Comparison of ENCODE assay signal across 13 cellular contexts in the genomic region with DNA sequence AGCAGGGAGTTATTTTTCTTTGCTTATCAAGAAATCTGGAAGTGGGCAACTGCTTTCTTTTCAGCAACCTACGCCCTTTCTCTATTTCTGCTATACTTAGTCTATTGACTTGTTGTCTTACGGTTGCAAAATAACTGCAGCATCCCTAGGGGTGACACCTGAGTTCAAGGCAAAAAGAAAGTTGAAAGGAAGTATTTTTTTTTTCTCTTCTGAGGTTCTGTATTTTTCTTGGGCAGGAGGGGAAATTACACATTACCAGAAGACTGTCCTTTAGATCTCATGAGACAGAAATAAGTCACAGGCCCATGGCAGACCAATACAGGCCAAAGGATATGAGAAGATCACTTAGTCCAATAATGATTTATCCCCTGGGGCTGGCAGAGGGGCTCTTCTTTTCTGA.
DNase-seq lines count a peak whose midpoint lies in the region; ATAC-seq and TF ChIP-seq lines count a peak whose summit lies in the region.
"Had no signal": no experiment of that assay in that cellular context is flagged by ENCODE, and none has a peak within 500 bp of the region (broad histone marks: within the 10 kb centered on the region; RNA-seq: fewer than 3 reads in every experiment).

No MANE protein-coding gene starts in this region.

- TF ChIP-seq POLR2A in uterus (IDR thresholded peaks at IDR 0.05), result no peak

- no peak for DNase-seq in activated naive CD8-positive, alpha-beta T cell treated with anti-CD3 and anti-CD28 coated beads for 36 hours
- DNase-seq in CD14-positive monocyte (ENCODE audit: low spot score) (no peak), NCI-H446 (lab: John Stamatoyannopoulos, UW) (no peak), uterus (no peak), foreskin melanocyte (no peak)
- DNase-seq: activated naive CD4-positive, alpha-beta T cell treated with anti-CD3 and anti-CD28 coated beads, Interleukin-2, amount 50 U/mL, for 16 hours; glutamatergic neuron; RPMI8226; stimulated activated CD4-positive, alpha-beta T cell treated with anti-CD3 and anti-CD28 coated beads, Interleukin-1b, Interleukin-23, amount 100 ng/mL, for 48 hours had no signal

- no peak for TF ChIP-seq CTCF in CD14-positive monocyte (IDR thresholded peaks at IDR 0.05)
- TF ChIP-seq CTCF in uterus (IDR thresholded peaks at IDR 0.05), result no peak

- no peaks in the 10 kb centered on the region for H3K36me3 ChIP-seq in uterus

- H3K27me3 ChIP-seq in uterus, result no peaks in the 10 kb centered on the region

- H3K4me1 ChIP-seq in uterus, result no peaks in the 10 kb centered on the region

- H3K27ac Mint-ChIP-seq in activated naive CD8-positive, alpha-beta T cell treated with anti-CD3 and anti-CD28 coated beads for 36 hours, result peak overlapping the region; percentile 82
- no peak overlapping the region for H3K27ac Mint-ChIP-seq in CD14-positive monocyte

- no peak overlapping the region for H3K27ac ChIP-seq in uterus
- H3K27ac ChIP-seq: KMS-11 had no signal

- no peak overlapping the region for H3K4me3 ChIP-seq in uterus

- ATAC-seq in GM18508 (IDR thresholded peaks at IDR 0.05; ENCODE audit: insufficient read depth, unreplicated experiment) (peak; percentile 48), GM21360 (IDR thresholded peaks at IDR 0.05; ENCODE audit: unreplicated experiment) (peak; percentile 70), HG03159 (IDR thresholded peaks at IDR 0.05; ENCODE audit: unreplicated experiment) (peak; percentile 54)

- H3K4me3 Mint-ChIP-seq in activated naive CD8-positive, alpha-beta T cell treated with anti-CD3 and anti-CD28 coated beads for 36 hours, result peak overlapping the region; percentile 18
- no peak overlapping the region for H3K4me3 Mint-ChIP-seq in CD14-positive monocyte

- peaks cover 51% of the 10 kb centered on the region for H3K4me1 Mint-ChIP-seq in activated naive CD8-positive, alpha-beta T cell treated with anti-CD3 and anti-CD28 coated beads for 36 hours
- H3K4me1 Mint-ChIP-seq in CD14-positive monocyte, result no peaks in the 10 kb centered on the region

- H3K36me3 Mint-ChIP-seq in activated naive CD8-positive, alpha-beta T cell treated with anti-CD3 and anti-CD28 coated beads for 36 hours, result peaks cover 7% of the 10 kb centered on the region
- no peaks in the 10 kb centered on the region for H3K36me3 Mint-ChIP-seq in CD14-positive monocyte

- intact Hi-C loops in CD14-positive monocyte (cut with micrococcal nuclease) (no loop called here), uterus (cut with DNase I; ENCODE audit: low total_unique reads) (loop anchor here (10.0 kb wide), 1 partner anchor 507 kb away; no protein-coding TSS in a partner anchor)

- no peaks in the 10 kb centered on the region for H3K27me3 Mint-ChIP-seq in activated naive CD8-positive, alpha-beta T cell treated with anti-CD3 and anti-CD28 coated beads for 36 hours
- peaks cover 0 to 2% (median 0%) of the 10 kb centered on the region in 3 donors for H3K27me3 Mint-ChIP-seq in CD14-positive monocyte (ENCODE audit: low read depth in 3 of 3)

- H3K9me3 Mint-ChIP-seq in activated naive CD8-positive, alpha-beta T cell treated with anti-CD3 and anti-CD28 coated beads for 36 hours, result peaks cover 2% of the 10 kb centered on the region
- peaks cover 0 to 3% (median 0%) of the 10 kb centered on the region in 7 donors for H3K9me3 Mint-ChIP-seq in CD14-positive monocyte

- H3K9me3 ChIP-seq in uterus, result no peaks in the 10 kb centered on the region
